ENCODE assay signal across 22 cellular contexts in the genomic region with DNA sequence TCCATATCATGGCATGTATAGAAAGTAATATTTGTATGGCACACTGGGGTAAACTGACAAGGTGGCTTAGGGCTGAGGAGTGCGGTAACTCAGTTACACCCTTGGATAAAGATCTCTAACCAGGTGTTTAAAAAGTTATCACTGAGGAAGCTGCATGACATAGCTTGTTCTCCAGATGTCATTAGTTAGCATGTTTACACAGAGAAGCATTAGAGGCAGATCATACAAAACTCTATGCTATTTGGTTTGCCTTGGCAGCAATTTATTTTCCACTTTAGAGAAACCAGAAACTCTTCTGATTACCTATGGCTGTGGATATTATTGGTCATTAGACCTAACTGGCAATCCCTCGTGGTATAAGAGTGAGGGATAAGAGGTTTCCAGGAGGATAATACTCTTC.
DNase-seq lines count a peak whose midpoint lies in the region; ATAC-seq and TF ChIP-seq lines count a peak whose summit lies in the region.
"Had no signal": no experiment of that assay in that cellular context is flagged by ENCODE, and none has a peak within 500 bp of the region (broad histone marks: within the 10 kb centered on the region; RNA-seq: fewer than 3 reads in every experiment).

No MANE protein-coding gene starts in this region.

- peak; percentile 19 for DNase-seq in DMS153 treated with DMSO at 0.1 percent for 48 hours (lab: John Stamatoyannopoulos, UW; ENCODE audit: unreplicated experiment)
- peak; percentile 59 for DNase-seq in NCI-H1436 (lab: John Stamatoyannopoulos, UW)
- DNase-seq in NCI-H2196 treated with DMSO at 0.1 percent for 48 hours (lab: John Stamatoyannopoulos, UW; ENCODE audit: unreplicated experiment): peak; percentile 42
- peak; percentile 12 to 31 for DNase-seq in erythroblast (lab: John Stamatoyannopoulos, UW)
- no peak for DNase-seq in T-cell
- DNase-seq in MCF 10A (ENCODE audit: unreplicated experiment): no peak
- DNase-seq in GM19238 (ENCODE audit: insufficient read length, low spot score): no peak
- DNase-seq: activated naive CD4-positive, alpha-beta T cell treated with anti-CD3 and anti-CD28 coated beads, Interleukin-2, amount 50 U/mL, for 16 hours; activated T-cell treated with anti-CD3 and anti-CD28 coated beads, Interleukin-2, amount 50 U/mL, for 4 hours; effector memory CD4-positive, alpha-beta T cell; glutamatergic neuron; KBM-7; left ventricle myocardium superior; mucosa of descending colon; NCI-H82; PC-9; T-helper 9 cell had no signal

- no peak for TF ChIP-seq POLR2A in erythroblast (IDR thresholded peaks at IDR 0.05; ENCODE audit: low read length)

- TF ChIP-seq CTCF in MCF 10A (IDR thresholded peaks at IDR 0.05; ENCODE audit: unreplicated experiment): no peak

- H3K4me3 Mint-ChIP-seq in T-cell (no peak overlapping the region), MCF 10A (ENCODE audit: unreplicated experiment) (no peak overlapping the region)
- H3K4me3 Mint-ChIP-seq: activated T-cell treated with anti-CD3 and anti-CD28 coated beads, Interleukin-2, amount 50 U/mL, for 4 hours; CD14-positive monocyte; GM23338; neural progenitor cell had no signal

- no TSS peak for BruUV-seq in MCF 10A (replicated peaks; lab: Mats Ljungman, UMichigan)

- intact Hi-C loops in MCF 10A (cut with micrococcal nuclease): no loop called here

- CTCF ChIA-PET in T-cell (lab: Charles Lee) (interaction anchor here in 1 of 2 donors (0.6 kb wide), 1 partner anchor 609 kb away, joined by 3 read pairs; no protein-coding TSS in a partner anchor), MCF 10A (lab: Yijun Ruan, JAX) (no interaction called here)

- no peak overlapping the region for H3K27ac Mint-ChIP-seq in T-cell
- no peak overlapping the region for H3K27ac Mint-ChIP-seq in MCF 10A (ENCODE audit: low read depth, unreplicated experiment)
- H3K27ac Mint-ChIP-seq: CD14-positive monocyte, GM23338, neural progenitor cell had no signal

- ATAC-seq in T-cell (replicated peaks in 1 of 4) (no peak), GM18909 (IDR thresholded peaks at IDR 0.05; ENCODE audit: poor library complexity, unreplicated experiment) (no peak)
- ATAC-seq: activated CD4-positive, CD25-positive, alpha-beta regulatory T cell treated with anti-CD3 and anti-CD28 coated beads, Interleukin-2, amount 50 U/mL, for 24 hours; activated T-cell treated with anti-CD3 and anti-CD28 coated beads, Interleukin-2, amount 50 U/mL, for 4 hours; GM23338; left ventricle myocardium superior; mucosa of descending colon had no signal

- POLR2A ChIA-PET in T-cell (lab: Charles Lee): interaction anchor here (0.5 to 0.7 kb wide), 2 partner anchors 25 to 773 kb away, joined by 3 read pairs; no protein-coding TSS in a partner anchor
- POLR2A ChIA-PET in MCF 10A (lab: Yijun Ruan, JAX): no interaction called here

- H3K4me1 Mint-ChIP-seq in T-cell (peaks cover 15 to 39% (median 25%) of the 10 kb centered on the region in 3 donors), MCF 10A (ENCODE audit: insufficient read depth, unreplicated experiment) (peaks cover 10% of the 10 kb centered on the region)

- no peaks in the 10 kb centered on the region for H3K27me3 Mint-ChIP-seq in T-cell
- H3K27me3 Mint-ChIP-seq in MCF 10A (ENCODE audit: insufficient read depth, unreplicated experiment): no peaks in the 10 kb centered on the region

- H3K36me3 Mint-ChIP-seq in T-cell: no peaks in the 10 kb centered on the region
- no peaks in the 10 kb centered on the region for H3K36me3 Mint-ChIP-seq in MCF 10A (ENCODE audit: insufficient read depth, unreplicated experiment)

- peaks cover 0 to 5% (median 4%) of the 10 kb centered on the region in 3 donors for H3K9me3 Mint-ChIP-seq in T-cell
- H3K9me3 Mint-ChIP-seq in MCF 10A (ENCODE audit: unreplicated experiment): no peaks in the 10 kb centered on the region
- H3K9me3 Mint-ChIP-seq: activated T-cell treated with anti-CD3 and anti-CD28 coated beads, Interleukin-2, amount 50 U/mL, for 4 hours; neural progenitor cell had no signal

Comparison
In these comparisons a context has a peak if more than half of its experiments do, and no peak if none do; other contexts are left out.
1. DNase-seq: peak in DMS153 treated with DMSO at 0.1 percent for 48 hours (single experiment), NCI-H1436 (single experiment), NCI-H2196 treated with DMSO at 0.1 percent for 48 hours (single experiment) and erythroblast (2 of 2); none in T-cell (0 of 34), MCF 10A (single experiment) and GM19238 (single experiment).